ENCODE assay signal across 23 cellular contexts in the genomic region with DNA sequence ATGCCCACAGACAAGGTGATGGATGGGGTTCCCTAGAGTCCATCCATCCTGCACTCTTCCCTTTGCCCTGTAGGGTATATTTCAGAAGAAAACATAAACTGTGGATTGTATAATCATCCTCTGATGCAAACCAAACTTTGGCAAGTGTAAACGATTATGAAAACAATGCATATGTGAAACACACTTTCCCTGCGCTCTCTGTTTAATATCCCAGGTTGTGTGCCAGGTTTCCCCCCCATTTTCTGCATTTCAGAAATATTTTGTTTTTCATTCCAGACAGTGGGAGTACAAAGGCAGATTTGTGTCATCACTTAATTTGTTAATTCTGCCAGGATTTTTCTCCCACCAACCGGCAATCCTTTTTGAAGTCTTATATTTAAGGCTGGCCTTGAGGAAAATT.
DNase-seq lines count a peak whose midpoint lies in the region; ATAC-seq and TF ChIP-seq lines count a peak whose summit lies in the region.
"Had no signal": no experiment of that assay in that cellular context is flagged by ENCODE, and none has a peak within 500 bp of the region (broad histone marks: within the 10 kb centered on the region; RNA-seq: fewer than 3 reads in every experiment).

No MANE protein-coding gene starts in this region.

- no peak overlapping the region for H3K4me3 Mint-ChIP-seq in MCF 10A (ENCODE audit: unreplicated experiment)

- peaks cover 13% of the 10 kb centered on the region for H3K4me1 Mint-ChIP-seq in MCF 10A (ENCODE audit: insufficient read depth, unreplicated experiment)
- H3K4me1 Mint-ChIP-seq: CD4-positive, CD25-positive, alpha-beta regulatory T cell had no signal

- H3K36me3 ChIP-seq in mammary epithelial cell (ENCODE audit: insufficient read depth, low read length) (no peaks in the 10 kb centered on the region), brain microvascular endothelial cell (replicated peaks) (no peaks in the 10 kb centered on the region), Karpas-422 (ENCODE audit: insufficient read depth, low read length) (no peaks in the 10 kb centered on the region), tibial artery (no peaks in the 10 kb centered on the region)
- H3K36me3 ChIP-seq: HAP-1, SJSA1 had no signal

- H3K27me3 Mint-ChIP-seq in MCF 10A (ENCODE audit: insufficient read depth, unreplicated experiment), result no peaks in the 10 kb centered on the region
- H3K27me3 Mint-ChIP-seq: CD4-positive, CD25-positive, alpha-beta regulatory T cell had no signal

- H3K27ac Mint-ChIP-seq in MCF 10A (ENCODE audit: low read depth, unreplicated experiment), result no peak overlapping the region
- H3K27ac Mint-ChIP-seq: CD4-positive, CD25-positive, alpha-beta regulatory T cell had no signal

- H3K4me2 ChIP-seq in mammary epithelial cell (ENCODE audit: insufficient read depth, low read depth, low read length) (no peak overlapping the region), Karpas-422 (ENCODE audit: low read depth, low read length, poor library complexity, severe bottlenecking) (no peak overlapping the region)
- H3K4me2 ChIP-seq: BLaER1 had no signal

- dilution Hi-C loops in mammary epithelial cell (cut with HindIII; ENCODE audit: low sequenced_read_pairs), result no loop called here

- BruUV-seq in MCF 10A (replicated peaks; lab: Mats Ljungman, UMichigan), result no TSS peak
- no TSS peak for BruUV-seq in mammary epithelial cell (replicated peaks; lab: Mats Ljungman, UMichigan)

- H2AFZ ChIP-seq in mammary epithelial cell (ENCODE audit: low read depth, low read length) (no peak overlapping the region), Karpas-422 (ENCODE audit: low read length) (no peak overlapping the region)

- no peak overlapping the region for H3K9ac ChIP-seq in mammary epithelial cell (ENCODE audit: insufficient read depth, low read length)
- no peak overlapping the region for H3K9ac ChIP-seq in Karpas-422 (ENCODE audit: low read length)
- H3K9ac ChIP-seq: BLaER1 had no signal

- DNase-seq in MCF 10A (ENCODE audit: unreplicated experiment), result peak; percentile 63
- DNase-seq in mammary epithelial cell, result no peak
- no peak for DNase-seq in brain microvascular endothelial cell
- DNase-seq in fibroblast of pulmonary artery (ENCODE audit: low read depth), result peak; percentile 89
- no peak for DNase-seq in OCI-M1 (lab: John Stamatoyannopoulos, UW)
- no peak for DNase-seq in Karpas-422
- no peak for DNase-seq in tibial artery
- DNase-seq: 8988T; ACHN; CD4-positive, CD25-positive, alpha-beta regulatory T cell; GOT3; NCI-H1105; NCI-H1436 treated with DMSO at 0.1 percent for 48 hours; NCI-H187 treated with DMSO at 0.1 percent for 48 hours; NCI-H526; NCI-H82; NK-92 treated with Interleukin-12 subunit alpha and Interleukin-12 subunit beta, amount 100 ng/mL, for 24 hours; Right ventricle myocardium superior; RPMI8226 had no signal

- H3K79me2 ChIP-seq in mammary epithelial cell (ENCODE audit: insufficient read depth, low read length) (no peaks in the 10 kb centered on the region), Karpas-422 (ENCODE audit: low read length) (no peaks in the 10 kb centered on the region)

- intact Hi-C loops in MCF 10A (cut with micrococcal nuclease) (no loop called here), mammary epithelial cell (cut with micrococcal nuclease) (no loop called here), tibial artery (cut with DNase I; ENCODE audit: low total_unique reads) (no loop called here)

- H4K20me1 ChIP-seq in mammary epithelial cell (ENCODE audit: insufficient read depth, low read length) (no peaks in the 10 kb centered on the region), Karpas-422 (ENCODE audit: insufficient read depth, low read depth, low read length) (no peaks in the 10 kb centered on the region)

- TF ChIP-seq CTCF in MCF 10A (IDR thresholded peaks at IDR 0.05; ENCODE audit: unreplicated experiment) (no peak), mammary epithelial cell (conservative IDR thresholded peaks at IDR 0.05 in 1 of 2, IDR thresholded peaks at IDR 0.05 in 1 of 2; ENCODE audit: extremely low read depth in 1 of 2, insufficient read depth in 1 of 2, low read depth in 1 of 2, low read length in 2 of 2) (no peak), brain microvascular endothelial cell (IDR thresholded peaks at IDR 0.05; ENCODE audit: low read depth, low read length, missing control alignments) (peak; percentile 8), fibroblast of pulmonary artery (IDR thresholded peaks at IDR 0.05; ENCODE audit: low read length, missing control alignments) (peak; percentile 36), tibial artery (IDR thresholded peaks at IDR 0.05) (no peak)

- H3K9me3 ChIP-seq in mammary epithelial cell (replicated peaks; ENCODE audit: insufficient read depth, low read length), result no peaks in the 10 kb centered on the region
- H3K9me3 ChIP-seq in Karpas-422 (ENCODE audit: low read length), result no peaks in the 10 kb centered on the region
- no peaks in the 10 kb centered on the region for H3K9me3 ChIP-seq in tibial artery
- H3K9me3 ChIP-seq: HAP-1, SJSA1 had no signal

- H3K4me1 ChIP-seq in mammary epithelial cell (ENCODE audit: insufficient read depth, low read length) (no peaks in the 10 kb centered on the region), Karpas-422 (ENCODE audit: low read length) (no peaks in the 10 kb centered on the region), tibial artery (no peaks in the 10 kb centered on the region)
- H3K4me1 ChIP-seq: BLaER1, HAP-1, SJSA1 had no signal

- in situ Hi-C loops in mammary epithelial cell (cut with MboI; ENCODE audit: low sequenced_read_pairs in 2 of 2) (loop anchor here in 1 of 2 donors (25.0 kb wide), 2 partner anchors 208 to 442 kb away; a partner anchor contains a TSS), brain microvascular endothelial cell (cut with HindIII; ENCODE audit: low pct_ligation_motif_present, low sequenced_read_pairs) (no loop called here)

- peaks cover 10% of the 10 kb centered on the region for H3K9me3 Mint-ChIP-seq in MCF 10A (ENCODE audit: unreplicated experiment)

- no peaks in the 10 kb centered on the region for H3K9me2 ChIP-seq in Karpas-422 (replicated peaks; ENCODE audit: insufficient read depth, low read length)

- H3K4me3 ChIP-seq in mammary epithelial cell (replicated peaks in 1 of 3; ENCODE audit: insufficient read depth in 1 of 3, low read depth in 2 of 3, low read length in 3 of 3), result no peak overlapping the region
- no peak overlapping the region for H3K4me3 ChIP-seq in brain microvascular endothelial cell (ENCODE audit: low read depth, low read length)
- H3K4me3 ChIP-seq in fibroblast of pulmonary artery (replicated peaks; ENCODE audit: low read depth, low read length), result no peak overlapping the region
- no peak overlapping the region for H3K4me3 ChIP-seq in Karpas-422 (ENCODE audit: low read length)
- H3K4me3 ChIP-seq in tibial artery, result no peak overlapping the region
- H3K4me3 ChIP-seq: BLaER1, HAP-1, SJSA1 had no signal

- CTCF ChIA-PET in MCF 10A (lab: Yijun Ruan, JAX) (interaction anchor here (0.6 to 2.7 kb wide), 3 partner anchors 12 to 60 kb away, joined by 3 to 10 read pairs (median 3); no protein-coding TSS in a partner anchor), mammary epithelial cell (lab: Charles Lee; ENCODE audit: low non-redundant PET) (no interaction called here)

- 26% methylated on average over 3 of the region's 3 CpGs for WGBS in mammary epithelial cell (ENCODE audit: low coverage, missing lambda C conversion rate)

- H3K27ac ChIP-seq in mammary epithelial cell (ENCODE audit: insufficient read depth, low read depth, low read length) (no peak overlapping the region), brain microvascular endothelial cell (no peak overlapping the region), Karpas-422 (ENCODE audit: low read length) (no peak overlapping the region), tibial artery (no peak overlapping the region)
- H3K27ac ChIP-seq: BLaER1, SJSA1 had no signal

- no peak for ATAC-seq in GM19463 (IDR thresholded peaks at IDR 0.05; ENCODE audit: unreplicated experiment)

- no peaks in the 10 kb centered on the region for H3K27me3 ChIP-seq in mammary epithelial cell (ENCODE audit: insufficient read depth, low read length)
- H3K27me3 ChIP-seq in brain microvascular endothelial cell (replicated peaks), result no peaks in the 10 kb centered on the region
- H3K27me3 ChIP-seq in Karpas-422 (ENCODE audit: low read length), result no peaks in the 10 kb centered on the region
- H3K27me3 ChIP-seq in tibial artery, result no peaks in the 10 kb centered on the region
- H3K27me3 ChIP-seq: BLaER1, SJSA1 had no signal

- POLR2A ChIA-PET in MCF 10A (lab: Yijun Ruan, JAX), result no interaction called here

- peaks cover 57% of the 10 kb centered on the region for H3K36me3 Mint-ChIP-seq in MCF 10A (ENCODE audit: insufficient read depth, unreplicated experiment)
- H3K36me3 Mint-ChIP-seq: CD4-positive, CD25-positive, alpha-beta regulatory T cell had no signal

Comparison
In these comparisons a context has a peak if more than half of its experiments do, and no peak if none do; other contexts are left out.
1. DNase-seq: peak in MCF 10A (single experiment) and fibroblast of pulmonary artery (single experiment); none in mammary epithelial cell (single experiment), brain microvascular endothelial cell (single experiment), OCI-M1 (single experiment), Karpas-422 (single experiment) and tibial artery (0 of 2).
2. CTCF ChIP-seq: peak in brain microvascular endothelial cell (single experiment) and fibroblast of pulmonary artery (single experiment); none in MCF 10A (single experiment), mammary epithelial cell (0 of 2) and tibial artery (0 of 2).